Comparison of ENCODE assay signal across 14 cellular contexts in the genomic region with DNA sequence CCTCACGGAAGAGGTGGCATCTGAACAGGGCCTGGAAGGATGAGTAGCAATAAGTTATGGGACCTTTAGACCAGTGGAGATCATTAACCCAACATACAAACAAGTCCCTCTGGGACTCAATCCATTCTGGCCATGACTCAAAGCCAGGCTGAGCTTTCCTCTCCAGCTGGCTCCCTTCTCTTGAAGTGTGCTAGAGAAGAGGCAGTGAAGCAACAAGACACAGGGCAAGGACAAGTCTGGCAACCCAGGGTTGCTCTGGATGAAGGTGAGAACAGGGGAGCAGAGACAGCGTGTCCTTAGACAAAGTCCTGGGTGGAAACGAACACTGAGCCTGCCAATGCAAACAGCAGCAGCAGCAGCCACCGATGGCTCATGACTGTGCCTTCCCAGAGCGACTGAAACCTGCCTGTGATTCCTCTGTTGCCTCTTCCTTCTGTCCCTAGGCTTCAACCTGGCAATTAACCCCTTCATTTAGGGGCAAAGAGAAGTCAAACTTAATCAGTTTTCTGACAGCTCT.
DNase-seq lines count a peak whose midpoint lies in the region; ATAC-seq, FAIRE-seq and TF ChIP-seq lines count a peak whose summit lies in the region.
"Had no signal": no experiment of that assay in that cellular context is flagged by ENCODE, and none has a peak within 500 bp of the region (broad histone marks: within the 10 kb centered on the region; RNA-seq: fewer than 3 reads in every experiment).

No MANE protein-coding gene starts in this region.

- no peak for TF ChIP-seq EP300 in K562 (IDR thresholded peaks at IDR 0.05; ENCODE audit: low read length)

- TF ChIP-seq CTCF in K562 (IDR thresholded peaks at IDR 0.05 in 2 of 3, conservative IDR thresholded peaks at IDR 0.05 in 1 of 3; ENCODE audit: insufficient read depth in 2 of 3, low read depth in 1 of 3, low read length in 3 of 3), result no peak
- TF ChIP-seq CTCF in gastrocnemius medialis (IDR thresholded peaks at IDR 0.05 in 4 of 5, conservative IDR thresholded peaks at IDR 0.05 in 1 of 5), result no peak
- TF ChIP-seq CTCF in omental fat pad (IDR thresholded peaks at IDR 0.05), result no peak
- no peak for TF ChIP-seq CTCF in GM10248 (IDR thresholded peaks at IDR 0.05; ENCODE audit: control extremely low read depth, extremely low read depth, low read depth, missing control alignments)

- H2AFZ ChIP-seq in K562 (ENCODE audit: low read depth, low read length), result no peak overlapping the region

- DNase-seq in GM04504 (ENCODE audit: low read depth) (peak; percentile 32), K562 (ENCODE audit: extremely low read depth in 1 of 4, low spot score in 3 of 4) (no peak), iris pigment epithelial cell (ENCODE audit: low read depth) (peak; percentile 52), gastrocnemius medialis (no peak), Kasumi-1 (lab: John Stamatoyannopoulos, UW) (no peak), omental fat pad (ENCODE audit: low spot score) (no peak), GM10248 (ENCODE audit: extremely low spot score) (no peak), NCI-H1694 treated with DMSO at 0.1 percent for 48 hours (lab: John Stamatoyannopoulos, UW) (no peak)
- DNase-seq: activated naive CD8-positive, alpha-beta T cell treated with anti-CD3 and anti-CD28 coated beads, Interleukin-2, amount 10 ng/mL, durations not matched to agents 7 days and 5 days; heart left ventricle; NCI-H2081 treated with DMSO at 0.1 percent for 48 hours; NK-92 treated with Interleukin-12 subunit alpha and Interleukin-12 subunit beta, amount 100 ng/mL, for 24 hours; stimulated activated CD4-positive, alpha-beta T cell treated with anti-CD3 and anti-CD28 coated beads, Interleukin-2, amount 100 ng/mL, for 48 hours had no signal

- H3K4me3 ChIP-seq in K562 (no peak overlapping the region), gastrocnemius medialis (no peak overlapping the region)
- H3K4me3 ChIP-seq: heart left ventricle had no signal

- H3K4me1 ChIP-seq in K562 (replicated peaks in 1 of 2; ENCODE audit: control insufficient read depth in 2 of 2, insufficient read depth in 2 of 2, low read length in 2 of 2) (no peaks in the 10 kb centered on the region), gastrocnemius medialis (no peaks in the 10 kb centered on the region)

- no peak overlapping the region for H3K4me2 ChIP-seq in K562 (ENCODE audit: insufficient read depth, low read length)

- no peak overlapping the region for H3K9ac ChIP-seq in K562 (ENCODE audit: insufficient read depth in 1 of 2, low read depth in 2 of 2, low read length in 2 of 2)

- H3K79me2 ChIP-seq in K562 (ENCODE audit: control insufficient read depth, insufficient read depth, low read length), result no peaks in the 10 kb centered on the region

- H3K36me3 ChIP-seq in K562 (ENCODE audit: control insufficient read depth, insufficient read depth, low read length), result no peaks in the 10 kb centered on the region
- H3K36me3 ChIP-seq in gastrocnemius medialis, result no peaks in the 10 kb centered on the region
- H3K36me3 ChIP-seq: heart left ventricle had no signal

- in situ Hi-C loops in K562 (cut with MboI) (no loop called here), gastrocnemius medialis (cut with MboI; ENCODE audit: low sequenced_read_pairs in 4 of 4) (no loop called here)

- intact Hi-C loops in K562 (cut with micrococcal nuclease) (no loop called here), gastrocnemius medialis (cut with DNase I; ENCODE audit: low total_unique reads) (no loop called here)

- WGBS in K562 (ENCODE audit: insufficient coverage, low coverage, missing lambda C conversion rate), result 6% methylated on average over 5 of the region's 5 CpGs

- no peak for TF ChIP-seq RAD21 in K562 (CRISPR knock-in tag; conservative IDR thresholded peaks at IDR 0.05 in 1 of 2, IDR thresholded peaks at IDR 0.05 in 1 of 2)

- no peaks in the 10 kb centered on the region for H3K9me1 ChIP-seq in K562 (ENCODE audit: control insufficient read depth, insufficient read depth, low read length)

- TF ChIP-seq POLR2A in K562 (conservative IDR thresholded peaks at IDR 0.05) (no peak), gastrocnemius medialis (IDR thresholded peaks at IDR 0.05) (no peak)

- H3K27me3 ChIP-seq in K562 (ENCODE audit: control insufficient read depth in 2 of 2, insufficient read depth in 2 of 2, low read length in 2 of 2), result peaks cover 22 to 69% of the 10 kb centered on the region in 2 experiments
- H3K27me3 ChIP-seq in gastrocnemius medialis, result no peaks in the 10 kb centered on the region

- no peaks in the 10 kb centered on the region for H4K20me1 ChIP-seq in K562 (replicated peaks; ENCODE audit: control insufficient read depth, insufficient read depth, low read length)

- CTCF ChIA-PET in K562 (lab: Yijun Ruan, JAX; ENCODE audit: low intra/inter-chr PET ratio), result no interaction called here
- CTCF ChIA-PET in GM10248 (lab: Yijun Ruan, JAX), result interaction anchor here (0.7 to 0.8 kb wide), 2 partner anchors 10 to 104 kb away, joined by 3 read pairs; no protein-coding TSS in a partner anchor

- FAIRE-seq in K562 (lab: Jason Lieb, UNC), result no peak

- ATAC-seq in K562, result no peak
- ATAC-seq in gastrocnemius medialis, result peak; percentile 44 to 53
- no peak for ATAC-seq in omental fat pad (ENCODE audit: low FRiP score)
- ATAC-seq: stimulated activated memory B cell treated with anti-CD40 and anti-IgM and Interleukin-4, amounts not matched to agents 10 μg/mL and 1 μg/mL and 100 μg/mL, for 72 hours had no signal

- H3K27ac ChIP-seq in K562 (ENCODE audit: extremely low read depth, low read depth, low read length), result no peak overlapping the region
- H3K27ac ChIP-seq in gastrocnemius medialis, result no peak overlapping the region
- H3K27ac ChIP-seq: heart left ventricle had no signal

- POLR2A ChIA-PET in K562 (lab: Yijun Ruan, JAX), result interaction anchor here (0.6 kb wide), 1 partner anchor 451 kb away, joined by 3 read pairs; no protein-coding TSS in a partner anchor
- POLR2A ChIA-PET in GM10248 (lab: Yijun Ruan, JAX), result no interaction called here

- H3K9me3 ChIP-seq in K562 (replicated peaks; ENCODE audit: control insufficient read depth, insufficient read depth, low read depth, low read length), result no peaks in the 10 kb centered on the region
- H3K9me3 ChIP-seq in gastrocnemius medialis, result no peaks in the 10 kb centered on the region
- H3K9me3 ChIP-seq: heart left ventricle had no signal

- BruUV-seq in K562 (replicated peaks; lab: Mats Ljungman, UMichigan), result no TSS peak

TF ChIP-seq in K562, 482 proteins besides CTCF, POLR2A, EP300 and RAD21:
- TF ChIP-seq NBN (IDR thresholded peaks at IDR 0.05; ENCODE audit: low read depth), result no peak
- TF ChIP-seq, protein P1, sequence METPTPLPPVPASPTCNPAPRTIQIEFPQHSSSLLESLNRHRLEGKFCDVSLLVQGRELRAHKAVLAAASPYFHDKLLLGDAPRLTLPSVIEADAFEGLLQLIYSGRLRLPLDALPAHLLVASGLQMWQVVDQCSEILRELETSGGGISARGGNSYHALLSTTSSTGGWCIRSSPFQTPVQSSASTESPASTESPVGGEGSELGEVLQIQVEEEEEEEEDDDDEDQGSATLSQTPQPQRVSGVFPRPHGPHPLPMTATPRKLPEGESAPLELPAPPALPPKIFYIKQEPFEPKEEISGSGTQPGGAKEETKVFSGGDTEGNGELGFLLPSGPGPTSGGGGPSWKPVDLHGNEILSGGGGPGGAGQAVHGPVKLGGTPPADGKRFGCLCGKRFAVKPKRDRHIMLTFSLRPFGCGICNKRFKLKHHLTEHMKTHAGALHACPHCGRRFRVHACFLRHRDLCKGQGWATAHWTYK (CRISPR knock-in tag; IDR thresholded peaks at IDR 0.05), result no peak
- TF ChIP-seq MCM3 (IDR thresholded peaks at IDR 0.05), result no peak
- TF ChIP-seq, protein P2, sequence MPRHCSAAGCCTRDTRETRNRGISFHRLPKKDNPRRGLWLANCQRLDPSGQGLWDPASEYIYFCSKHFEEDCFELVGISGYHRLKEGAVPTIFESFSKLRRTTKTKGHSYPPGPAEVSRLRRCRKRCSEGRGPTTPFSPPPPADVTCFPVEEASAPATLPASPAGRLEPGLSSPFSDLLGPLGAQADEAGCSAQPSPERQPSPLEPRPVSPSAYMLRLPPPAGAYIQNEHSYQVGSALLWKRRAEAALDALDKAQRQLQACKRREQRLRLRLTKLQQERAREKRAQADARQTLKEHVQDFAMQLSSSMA (CRISPR knock-in tag; IDR thresholded peaks at IDR 0.05), result no peak
- peak; percentile 34 for TF ChIP-seq MEIS2 (IDR thresholded peaks at IDR 0.05; ENCODE audit: partially characterized antibody)
- peak; percentile 4 for TF ChIP-seq ZFP36 (IDR thresholded peaks at IDR 0.05; ENCODE audit: low read depth, low read length, partially characterized antibody)

Comparison
In these comparisons a context has a peak if more than half of its experiments do, and no peak if none do; other contexts are left out.
1. DNase-seq: peak in GM04504 (single experiment) and iris pigment epithelial cell (single experiment); none in K562 (0 of 4), gastrocnemius medialis (0 of 2), Kasumi-1 (0 of 2), omental fat pad (single experiment), GM10248 (single experiment) and NCI-H1694 treated with DMSO at 0.1 percent for 48 hours (single experiment).
2. ATAC-seq: peak in gastrocnemius medialis (2 of 2); none in K562 (single experiment) and omental fat pad (single experiment).